ENCODE assay signal across 16 cellular contexts in genomic region chrX:113804293-113804692, GRCh38.
DNase-seq lines count a peak whose midpoint lies in the region; ATAC-seq, FAIRE-seq and TF ChIP-seq lines count a peak whose summit lies in the region.
"Had no signal": no experiment of that assay in that cellular context is flagged by ENCODE, and none has a peak within 500 bp of the region (broad histone marks: within the 10 kb centered on the region; RNA-seq: fewer than 3 reads in every experiment).

No MANE protein-coding gene starts in this region.

- H3K9ac ChIP-seq in HUES6 (ENCODE audit: low read length) (no peak overlapping the region), astrocyte (ENCODE audit: low read length) (no peak overlapping the region), iPS-18a (ENCODE audit: low read length) (no peak overlapping the region)

- no peaks in the 10 kb centered on the region for H4K20me1 ChIP-seq in astrocyte (ENCODE audit: insufficient read depth, low read length)

- H3K4me3 Mint-ChIP-seq in Caco-2 (ENCODE audit: unreplicated experiment) (no peak overlapping the region), astrocyte (ENCODE audit: unreplicated experiment) (no peak overlapping the region)
- no peak overlapping the region for H3K4me3 Mint-ChIP-seq in naive thymus-derived CD4-positive, alpha-beta T cell
- H3K4me3 Mint-ChIP-seq: CD14-positive monocyte; CD8-positive, alpha-beta T cell had no signal

- H2AFZ ChIP-seq in astrocyte (ENCODE audit: low read depth, low read length) = no peak overlapping the region

- H3K27me3 Mint-ChIP-seq in Caco-2 (ENCODE audit: insufficient read depth, unreplicated experiment) (no peaks in the 10 kb centered on the region), astrocyte (ENCODE audit: low read depth, unreplicated experiment) (no peaks in the 10 kb centered on the region)
- no peaks in the 10 kb centered on the region for H3K27me3 Mint-ChIP-seq in naive thymus-derived CD4-positive, alpha-beta T cell

- H3K9me3 ChIP-seq in Caco-2 (no peaks in the 10 kb centered on the region), HUES6 (ENCODE audit: control insufficient read depth, insufficient read depth, low read depth, low read length) (no peaks in the 10 kb centered on the region), astrocyte (ENCODE audit: insufficient read depth, low read depth, low read length) (no peaks in the 10 kb centered on the region), iPS-18a (ENCODE audit: control insufficient read depth, low read depth, low read length) (no peaks in the 10 kb centered on the region), SJCRH30 (replicated peaks) (no peaks in the 10 kb centered on the region)
- no peaks in the 10 kb centered on the region for H3K9me3 ChIP-seq in naive thymus-derived CD4-positive, alpha-beta T cell (ENCODE audit: control insufficient read depth in 2 of 3, low read length in 3 of 3)

- TF ChIP-seq CTCF in Caco-2 (IDR thresholded peaks at IDR 0.05; ENCODE audit: insufficient read depth in 1 of 2, low read depth in 1 of 2, low read length in 1 of 2, severe bottlenecking in 1 of 2, unreplicated experiment in 1 of 2) = no peak
- no peak for TF ChIP-seq CTCF in astrocyte (IDR thresholded peaks at IDR 0.05; ENCODE audit: insufficient read depth, low read depth, low read length)

- CTCF ChIA-PET in Caco-2 (lab: Charles Lee) = no interaction called here
- CTCF ChIA-PET in naive thymus-derived CD4-positive, alpha-beta T cell (lab: Charles Lee) = no interaction called here

- DNase-seq in Caco-2 (no peak), astrocyte (ENCODE audit: low read depth) (no peak), SJCRH30 (no peak), NCI-H69 (lab: John Stamatoyannopoulos, UW) (no peak)
- DNase-seq in naive thymus-derived CD4-positive, alpha-beta T cell = no peak
- DNase-seq: CD8-positive, alpha-beta T cell; COR-L47; DND-41; GDM1; H7 had no signal

- H3K9me3 Mint-ChIP-seq in Caco-2 (ENCODE audit: unreplicated experiment) (no peaks in the 10 kb centered on the region), astrocyte (ENCODE audit: unreplicated experiment) (no peaks in the 10 kb centered on the region)
- H3K9me3 Mint-ChIP-seq in naive thymus-derived CD4-positive, alpha-beta T cell = no peaks in the 10 kb centered on the region
- H3K9me3 Mint-ChIP-seq: CD8-positive, alpha-beta T cell had no signal

- peak; percentile 47 for FAIRE-seq in astrocyte (lab: Jason Lieb, UNC)
- FAIRE-seq: GM12892 had no signal

- H3K4me2 ChIP-seq in astrocyte (ENCODE audit: low read length) = no peak overlapping the region

- peaks cover 6% of the 10 kb centered on the region for H3K4me1 Mint-ChIP-seq in Caco-2 (ENCODE audit: low read depth, unreplicated experiment)
- H3K4me1 Mint-ChIP-seq in astrocyte (ENCODE audit: low read depth, unreplicated experiment) = peaks cover 12% of the 10 kb centered on the region
- H3K4me1 Mint-ChIP-seq in naive thymus-derived CD4-positive, alpha-beta T cell = no peaks in the 10 kb centered on the region
- H3K4me1 Mint-ChIP-seq: CD14-positive monocyte had no signal

- H3K4me3 ChIP-seq in Caco-2 (ENCODE audit: low read depth, low read length) = no peak overlapping the region
- H3K4me3 ChIP-seq in HUES6 (ENCODE audit: low read depth, low read length) = no peak overlapping the region
- no peak overlapping the region for H3K4me3 ChIP-seq in astrocyte (ENCODE audit: insufficient read depth, low read depth, low read length)
- H3K4me3 ChIP-seq in iPS-18a (ENCODE audit: low read length) = peak overlapping the region; percentile 5
- no peak overlapping the region for H3K4me3 ChIP-seq in naive thymus-derived CD4-positive, alpha-beta T cell (ENCODE audit: low read length)
- no peak overlapping the region for H3K4me3 ChIP-seq in SJCRH30

- H3K27me3 ChIP-seq in Caco-2 (replicated peaks; ENCODE audit: control insufficient read depth, insufficient read depth, low read length) (no peaks in the 10 kb centered on the region), HUES6 (ENCODE audit: control insufficient read depth, insufficient read depth, low read length) (no peaks in the 10 kb centered on the region), astrocyte (ENCODE audit: insufficient read depth, low read length) (no peaks in the 10 kb centered on the region), iPS-18a (ENCODE audit: control insufficient read depth, insufficient read depth, low read length) (no peaks in the 10 kb centered on the region), SJCRH30 (no peaks in the 10 kb centered on the region)
- H3K27me3 ChIP-seq in naive thymus-derived CD4-positive, alpha-beta T cell (ENCODE audit: control insufficient read depth in 2 of 2, insufficient read depth in 2 of 2, low read length in 2 of 2) = no peaks in the 10 kb centered on the region

- ATAC-seq in HG03095 (IDR thresholded peaks at IDR 0.05; ENCODE audit: unreplicated experiment) = no peak
- ATAC-seq in naive thymus-derived CD4-positive, alpha-beta T cell = no peak
- ATAC-seq: CD8-positive, alpha-beta T cell had no signal

- H3K27ac ChIP-seq in HUES6 (ENCODE audit: low read depth, low read length) = peak overlapping the region; percentile 40
- H3K27ac ChIP-seq in astrocyte (ENCODE audit: low read depth, low read length) = no peak overlapping the region
- peak overlapping the region; percentile 82 for H3K27ac ChIP-seq in iPS-18a (ENCODE audit: low read length)
- H3K27ac ChIP-seq in naive thymus-derived CD4-positive, alpha-beta T cell (ENCODE audit: low read depth, low read length) = no peak overlapping the region
- H3K27ac ChIP-seq in SJCRH30 = no peak overlapping the region
- H3K27ac ChIP-seq: 22Rv1 had no signal

- H3K36me3 ChIP-seq in Caco-2 (ENCODE audit: control insufficient read depth, insufficient read depth, low read length) (no peaks in the 10 kb centered on the region), HUES6 (ENCODE audit: control insufficient read depth, insufficient read depth, low read length) (no peaks in the 10 kb centered on the region), astrocyte (ENCODE audit: insufficient read depth, low read length) (no peaks in the 10 kb centered on the region), iPS-18a (ENCODE audit: control insufficient read depth, low read depth, low read length) (no peaks in the 10 kb centered on the region), SJCRH30 (no peaks in the 10 kb centered on the region)
- H3K36me3 ChIP-seq in naive thymus-derived CD4-positive, alpha-beta T cell (ENCODE audit: control insufficient read depth in 2 of 3, insufficient read depth in 3 of 3, low read length in 3 of 3) = no peaks in the 10 kb centered on the region

- H3K79me2 ChIP-seq in astrocyte (ENCODE audit: insufficient read depth, low read length) = no peaks in the 10 kb centered on the region

- POLR2A ChIA-PET in Caco-2 (lab: Charles Lee) = no interaction called here
- POLR2A ChIA-PET in naive thymus-derived CD4-positive, alpha-beta T cell (lab: Charles Lee) = no interaction called here

- H3K27ac Mint-ChIP-seq in Caco-2 (ENCODE audit: unreplicated experiment) (peak overlapping the region; percentile 77), astrocyte (ENCODE audit: unreplicated experiment) (no peak overlapping the region)
- no peak overlapping the region for H3K27ac Mint-ChIP-seq in naive thymus-derived CD4-positive, alpha-beta T cell
- H3K27ac Mint-ChIP-seq: CD14-positive monocyte; CD8-positive, alpha-beta T cell had no signal

- intact Hi-C loops in Caco-2 (cut with micrococcal nuclease; ENCODE audit: unreplicated experiment) = no loop called here
- intact Hi-C loops in naive thymus-derived CD4-positive, alpha-beta T cell (cut with micrococcal nuclease) = no loop called here

- H3K36me3 Mint-ChIP-seq in Caco-2 (ENCODE audit: insufficient read depth, unreplicated experiment) = peaks cover 10% of the 10 kb centered on the region
- H3K36me3 Mint-ChIP-seq in astrocyte (ENCODE audit: low read depth, unreplicated experiment) = no peaks in the 10 kb centered on the region
- no peaks in the 10 kb centered on the region for H3K36me3 Mint-ChIP-seq in naive thymus-derived CD4-positive, alpha-beta T cell
- H3K36me3 Mint-ChIP-seq: CD14-positive monocyte; CD8-positive, alpha-beta T cell had no signal

- H3K4me1 ChIP-seq in Caco-2 (peaks cover 30% of the 10 kb centered on the region), HUES6 (ENCODE audit: control insufficient read depth, insufficient read depth, low read length) (peaks cover 23% of the 10 kb centered on the region), astrocyte (ENCODE audit: insufficient read depth, low read length) (no peaks in the 10 kb centered on the region), iPS-18a (ENCODE audit: control insufficient read depth, low read depth, low read length) (peaks cover 31% of the 10 kb centered on the region), SJCRH30 (no peaks in the 10 kb centered on the region)
- no peaks in the 10 kb centered on the region for H3K4me1 ChIP-seq in naive thymus-derived CD4-positive, alpha-beta T cell (ENCODE audit: control insufficient read depth in 2 of 2, insufficient read depth in 2 of 2, low read length in 2 of 2)

- BruUV-seq in Caco-2 (replicated peaks; lab: Mats Ljungman, UMichigan) = no TSS peak

Comparison
In these comparisons a context has a peak if more than half of its experiments do, and no peak if none do; other contexts are left out.
1. H3K27ac ChIP-seq: peak in HUES6 (single experiment) and iPS-18a (single experiment); none in astrocyte (single experiment), naive thymus-derived CD4-positive, alpha-beta T cell (single experiment) and SJCRH30 (single experiment).